1 cellular context compared by ENCODE assay signal in the genomic region with DNA sequence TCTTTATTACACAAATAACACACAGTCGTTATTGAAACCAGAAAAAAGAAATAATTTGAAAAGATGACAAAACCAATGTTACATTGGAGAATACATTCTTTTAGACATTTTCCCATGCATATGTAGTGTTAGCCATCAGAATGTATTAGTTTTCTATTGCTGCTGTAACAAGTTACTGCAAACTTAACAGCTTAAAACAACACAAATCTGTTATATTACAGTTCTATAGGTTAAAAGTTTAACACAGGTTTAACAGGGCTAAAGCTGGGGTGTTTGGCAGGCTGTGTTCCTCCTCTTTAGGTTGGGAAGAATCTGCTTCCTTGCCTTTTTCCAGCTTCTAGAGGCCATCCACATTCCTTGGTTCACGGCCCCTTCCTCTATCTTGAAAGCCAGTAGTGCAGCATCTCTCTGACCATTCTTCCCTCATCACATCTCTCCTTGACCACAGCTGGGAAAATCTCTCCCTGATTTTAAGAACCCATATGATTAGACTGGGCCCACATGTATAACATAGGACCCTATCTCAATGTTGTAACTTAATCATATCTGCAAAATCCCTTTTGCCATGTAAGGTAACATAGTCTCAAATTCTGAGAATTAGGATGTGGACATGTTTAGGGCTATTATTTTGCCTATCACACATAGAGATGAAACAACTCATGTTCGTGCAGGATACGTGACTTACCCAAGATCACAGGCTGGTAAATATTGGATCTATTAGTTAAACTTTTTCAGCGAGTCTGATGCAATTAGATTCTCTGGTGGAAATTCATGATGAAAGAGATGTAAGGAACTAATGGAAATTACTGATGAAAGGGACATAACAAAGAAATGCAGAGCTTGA.
TF ChIP-seq lines count a peak whose summit lies in the region.

No MANE protein-coding gene starts in this region.

TF ChIP-seq in liver, 16 proteins besides CTCF, POLR2A, EP300 and RAD21 (continued from another document):
- TF ChIP-seq, protein P1, sequence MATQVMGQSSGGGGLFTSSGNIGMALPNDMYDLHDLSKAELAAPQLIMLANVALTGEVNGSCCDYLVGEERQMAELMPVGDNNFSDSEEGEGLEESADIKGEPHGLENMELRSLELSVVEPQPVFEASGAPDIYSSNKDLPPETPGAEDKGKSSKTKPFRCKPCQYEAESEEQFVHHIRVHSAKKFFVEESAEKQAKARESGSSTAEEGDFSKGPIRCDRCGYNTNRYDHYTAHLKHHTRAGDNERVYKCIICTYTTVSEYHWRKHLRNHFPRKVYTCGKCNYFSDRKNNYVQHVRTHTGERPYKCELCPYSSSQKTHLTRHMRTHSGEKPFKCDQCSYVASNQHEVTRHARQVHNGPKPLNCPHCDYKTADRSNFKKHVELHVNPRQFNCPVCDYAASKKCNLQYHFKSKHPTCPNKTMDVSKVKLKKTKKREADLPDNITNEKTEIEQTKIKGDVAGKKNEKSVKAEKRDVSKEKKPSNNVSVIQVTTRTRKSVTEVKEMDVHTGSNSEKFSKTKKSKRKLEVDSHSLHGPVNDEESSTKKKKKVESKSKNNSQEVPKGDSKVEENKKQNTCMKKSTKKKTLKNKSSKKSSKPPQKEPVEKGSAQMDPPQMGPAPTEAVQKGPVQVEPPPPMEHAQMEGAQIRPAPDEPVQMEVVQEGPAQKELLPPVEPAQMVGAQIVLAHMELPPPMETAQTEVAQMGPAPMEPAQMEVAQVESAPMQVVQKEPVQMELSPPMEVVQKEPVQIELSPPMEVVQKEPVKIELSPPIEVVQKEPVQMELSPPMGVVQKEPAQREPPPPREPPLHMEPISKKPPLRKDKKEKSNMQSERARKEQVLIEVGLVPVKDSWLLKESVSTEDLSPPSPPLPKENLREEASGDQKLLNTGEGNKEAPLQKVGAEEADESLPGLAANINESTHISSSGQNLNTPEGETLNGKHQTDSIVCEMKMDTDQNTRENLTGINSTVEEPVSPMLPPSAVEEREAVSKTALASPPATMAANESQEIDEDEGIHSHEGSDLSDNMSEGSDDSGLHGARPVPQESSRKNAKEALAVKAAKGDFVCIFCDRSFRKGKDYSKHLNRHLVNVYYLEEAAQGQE (IDR thresholded peaks at IDR 0.05), result no peak
- TF ChIP-seq NR2F2 (IDR thresholded peaks at IDR 0.05), result no peak
- TF ChIP-seq, protein P2, sequence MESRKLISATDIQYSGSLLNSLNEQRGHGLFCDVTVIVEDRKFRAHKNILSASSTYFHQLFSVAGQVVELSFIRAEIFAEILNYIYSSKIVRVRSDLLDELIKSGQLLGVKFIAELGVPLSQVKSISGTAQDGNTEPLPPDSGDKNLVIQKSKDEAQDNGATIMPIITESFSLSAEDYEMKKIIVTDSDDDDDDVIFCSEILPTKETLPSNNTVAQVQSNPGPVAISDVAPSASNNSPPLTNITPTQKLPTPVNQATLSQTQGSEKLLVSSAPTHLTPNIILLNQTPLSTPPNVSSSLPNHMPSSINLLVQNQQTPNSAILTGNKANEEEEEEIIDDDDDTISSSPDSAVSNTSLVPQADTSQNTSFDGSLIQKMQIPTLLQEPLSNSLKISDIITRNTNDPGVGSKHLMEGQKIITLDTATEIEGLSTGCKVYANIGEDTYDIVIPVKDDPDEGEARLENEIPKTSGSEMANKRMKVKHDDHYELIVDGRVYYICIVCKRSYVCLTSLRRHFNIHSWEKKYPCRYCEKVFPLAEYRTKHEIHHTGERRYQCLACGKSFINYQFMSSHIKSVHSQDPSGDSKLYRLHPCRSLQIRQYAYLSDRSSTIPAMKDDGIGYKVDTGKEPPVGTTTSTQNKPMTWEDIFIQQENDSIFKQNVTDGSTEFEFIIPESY (IDR thresholded peaks at IDR 0.05), result no peak
- TF ChIP-seq TAF1 (conservative IDR thresholded peaks at IDR 0.05), result peak; percentile 45
- TF ChIP-seq, protein P3, sequence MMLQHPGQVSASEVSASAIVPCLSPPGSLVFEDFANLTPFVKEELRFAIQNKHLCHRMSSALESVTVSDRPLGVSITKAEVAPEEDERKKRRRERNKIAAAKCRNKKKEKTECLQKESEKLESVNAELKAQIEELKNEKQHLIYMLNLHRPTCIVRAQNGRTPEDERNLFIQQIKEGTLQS (IDR thresholded peaks at IDR 0.05), result peak; percentile 91
- TF ChIP-seq YY1 (IDR thresholded peaks at IDR 0.05), result no peak
